Comparison of ENCODE assay signal across 1 cellular context in the genomic region with DNA sequence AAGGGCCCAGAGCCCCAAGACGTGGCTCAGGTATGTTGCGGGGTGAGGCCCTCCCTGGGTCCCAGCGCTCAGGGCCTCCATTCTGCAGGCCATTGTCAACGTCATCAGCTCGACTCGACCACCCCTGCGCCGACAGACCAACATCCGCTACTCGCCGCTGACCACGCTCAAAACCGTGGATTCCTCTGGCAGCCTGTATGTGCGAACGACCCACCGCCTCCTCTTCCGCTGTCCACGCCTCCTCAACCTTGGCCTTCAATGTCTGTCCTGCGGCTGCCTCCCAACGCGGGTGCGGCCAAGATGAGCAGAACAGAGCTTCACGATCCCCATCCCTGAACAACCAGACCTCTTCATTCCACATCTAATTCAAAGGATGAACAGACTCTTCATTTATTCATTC.
TF ChIP-seq lines count a peak whose summit lies in the region.

No MANE protein-coding gene starts in this region.

TF ChIP-seq in IMR-90, 13 proteins besides CTCF, POLR2A, EP300 and RAD21:
- TF ChIP-seq RFX5 (IDR thresholded peaks at IDR 0.05; ENCODE audit: low read depth, low read length) (no peak), CHD1 (IDR thresholded peaks at IDR 0.05; ENCODE audit: low read depth, low read length) (no peak), CEBPB (IDR thresholded peaks at IDR 0.05; ENCODE audit: low read depth, low read length) (no peak), MAFK (IDR thresholded peaks at IDR 0.05; ENCODE audit: low read depth, low read length) (no peak), NFE2L2 (IDR thresholded peaks at IDR 0.05; ENCODE audit: low read depth, low read length) (no peak), ELK1 (IDR thresholded peaks at IDR 0.05; ENCODE audit: borderline replicate concordance, low read depth, low read length) (no peak), BHLHE40 (IDR thresholded peaks at IDR 0.05; ENCODE audit: low read depth, low read length) (no peak), USF2 (IDR thresholded peaks at IDR 0.05; ENCODE audit: low read depth, low read length) (no peak), FOS (IDR thresholded peaks at IDR 0.05; ENCODE audit: low read depth, low read length) (no peak), RCOR1 (IDR thresholded peaks at IDR 0.05; ENCODE audit: insufficient replicate concordance, low read length) (no peak), SMC3 (IDR thresholded peaks at IDR 0.05; ENCODE audit: low read depth, low read length) (no peak), MXI1 (IDR thresholded peaks at IDR 0.05; ENCODE audit: borderline replicate concordance, low read depth, low read length) (no peak), MAZ (IDR thresholded peaks at IDR 0.05; ENCODE audit: borderline replicate concordance, low read depth, low read length) (no peak)
